1 cellular context compared by ENCODE assay signal in genomic region chr1:25126568-25126967, GRCh38.
TF ChIP-seq lines count a peak whose summit lies in the region.

No MANE protein-coding gene starts in this region.

TF ChIP-seq in H1, 55 proteins besides CTCF, POLR2A, EP300 and RAD21 (continued from another document):
- TF ChIP-seq E2F6 (IDR thresholded peaks at IDR 0.05): no peak
TF ChIP-seq in H1: peak in this region for 0.
